In the genomic region with DNA sequence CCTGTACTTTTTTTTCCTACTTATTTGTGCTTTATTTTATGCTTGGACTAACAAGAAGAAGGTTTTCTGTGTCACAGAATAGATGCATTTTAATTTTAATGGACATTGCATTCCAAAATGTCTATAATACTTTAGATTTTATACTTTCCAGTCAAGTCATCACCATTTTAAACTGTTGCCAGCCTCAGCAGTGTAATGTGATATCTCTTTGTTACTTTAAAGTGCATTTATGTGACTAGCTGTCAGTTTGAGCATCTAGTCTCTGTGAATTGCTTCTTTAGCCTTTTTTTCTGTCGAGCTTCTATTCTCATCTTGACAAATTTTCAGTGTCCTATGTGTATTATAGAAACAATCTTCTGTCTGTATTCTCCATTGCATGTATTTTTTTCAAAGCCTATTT, we compare ENCODE assay signal across 19 cellular contexts.
DNase-seq lines count a peak whose midpoint lies in the region; ATAC-seq and TF ChIP-seq lines count a peak whose summit lies in the region.
"Had no signal": no experiment of that assay in that cellular context is flagged by ENCODE, and none has a peak within 500 bp of the region (broad histone marks: within the 10 kb centered on the region; RNA-seq: fewer than 3 reads in every experiment).

No MANE protein-coding gene starts in this region.

- no peaks in the 10 kb centered on the region for H3K27me3 Mint-ChIP-seq in nephron (ENCODE audit: low read depth)
- H3K27me3 Mint-ChIP-seq: CD4-positive, alpha-beta T cell had no signal

- TF ChIP-seq CTCF in IMR-90 (conservative IDR thresholded peaks at IDR 0.05; ENCODE audit: low read depth, low read length) (no peak), SK-N-SH (IDR thresholded peaks at IDR 0.05) (no peak), nephron (IDR thresholded peaks at IDR 0.05; ENCODE audit: unreplicated experiment in 3 of 3) (no peak)

- no peak overlapping the region for H4K8ac ChIP-seq in IMR-90 (ENCODE audit: low read depth in 2 of 2, low read length in 2 of 2)

- H3K4me1 Mint-ChIP-seq in nephron = peaks cover 10% of the 10 kb centered on the region

- no peak overlapping the region for H2AK9ac ChIP-seq in IMR-90 (replicated peaks; ENCODE audit: low read depth, low read length, poor library complexity)

- TF ChIP-seq POLR2A in IMR-90 (IDR thresholded peaks at IDR 0.05; ENCODE audit: low read depth, low read length) = no peak

- H3K9me3 ChIP-seq in GM23248 (ENCODE audit: low read depth) (no peaks in the 10 kb centered on the region), IMR-90 (ENCODE audit: control insufficient read depth, insufficient read depth, low read length) (no peaks in the 10 kb centered on the region), SK-N-SH (no peaks in the 10 kb centered on the region)
- H3K9me3 ChIP-seq: BE2C had no signal

- H3K36me3 ChIP-seq in GM23248 (ENCODE audit: low read depth) = no peaks in the 10 kb centered on the region
- H3K36me3 ChIP-seq in IMR-90 (ENCODE audit: control insufficient read depth, insufficient read depth, low read length) = no peaks in the 10 kb centered on the region
- H3K36me3 ChIP-seq in SK-N-SH (replicated peaks in 1 of 2; ENCODE audit: control insufficient read depth in 1 of 2, insufficient read depth in 2 of 2, low read length in 1 of 2) = no peaks in the 10 kb centered on the region
- H3K36me3 ChIP-seq: BE2C had no signal

- H3K79me2 ChIP-seq in GM23248 (ENCODE audit: insufficient read depth) (no peaks in the 10 kb centered on the region), SK-N-SH (ENCODE audit: insufficient read depth) (no peaks in the 10 kb centered on the region)

- TF ChIP-seq RAD21 in IMR-90 (IDR thresholded peaks at IDR 0.05; ENCODE audit: low read length) (no peak), SK-N-SH (IDR thresholded peaks at IDR 0.05; ENCODE audit: low read length) (no peak)

- no peak overlapping the region for H3K4ac ChIP-seq in IMR-90 (ENCODE audit: low read depth, low read length)

- H3K4me2 ChIP-seq in GM23248 (ENCODE audit: unreplicated experiment) = no peak overlapping the region
- no peak overlapping the region for H3K4me2 ChIP-seq in IMR-90 (ENCODE audit: low read depth, low read length)
- no peak overlapping the region for H3K4me2 ChIP-seq in SK-N-SH

- no peaks in the 10 kb centered on the region for H3K9me3 Mint-ChIP-seq in nephron
- H3K9me3 Mint-ChIP-seq: CD4-positive, alpha-beta T cell had no signal

- no peak for TF ChIP-seq EP300 in SK-N-SH (IDR thresholded peaks at IDR 0.05; ENCODE audit: borderline replicate concordance in 1 of 2, low read depth in 1 of 2, low read length in 1 of 2)

- H3K23ac ChIP-seq in IMR-90 (ENCODE audit: low read depth, low read length) = no peak overlapping the region

- H3K4me3 Mint-ChIP-seq in nephron = no peak overlapping the region
- H3K4me3 Mint-ChIP-seq: CD4-positive, alpha-beta T cell had no signal

- no peak overlapping the region for H4K91ac ChIP-seq in IMR-90 (ENCODE audit: insufficient read depth, low read depth, low read length)

- no peak overlapping the region for H2BK120ac ChIP-seq in IMR-90 (ENCODE audit: low read depth, low read length)

- in situ Hi-C loops in GM23248 (cut with MboI) = no loop called here
- in situ Hi-C loops in IMR-90 (cut with MboI; ENCODE audit: low sequenced_read_pairs) = no loop called here

- no peak overlapping the region for H2BK20ac ChIP-seq in IMR-90 (ENCODE audit: low read depth, low read length)

- H3K4me1 ChIP-seq in GM23248 (ENCODE audit: insufficient read depth) (no peaks in the 10 kb centered on the region), IMR-90 (ENCODE audit: control insufficient read depth, insufficient read depth, low read length) (no peaks in the 10 kb centered on the region), SK-N-SH (ENCODE audit: control insufficient read depth in 1 of 2, insufficient read depth in 2 of 2, low read depth in 1 of 2, low read length in 1 of 2) (peaks cover 0 to 7% of the 10 kb centered on the region in 2 experiments; a peak in 3 of 4 replicates)

- no peaks in the 10 kb centered on the region for H3K27me3 ChIP-seq in GM23248 (replicated peaks; ENCODE audit: insufficient read depth)
- no peaks in the 10 kb centered on the region for H3K27me3 ChIP-seq in IMR-90 (ENCODE audit: control insufficient read depth, insufficient read depth, low read length)
- H3K27me3 ChIP-seq in SK-N-SH (ENCODE audit: insufficient read depth) = no peaks in the 10 kb centered on the region
- H3K27me3 ChIP-seq: BE2C had no signal

- H4K20me1 ChIP-seq in GM23248 (ENCODE audit: insufficient read depth) = no peaks in the 10 kb centered on the region
- no peaks in the 10 kb centered on the region for H4K20me1 ChIP-seq in IMR-90 (ENCODE audit: insufficient read depth, low read length)
- no peaks in the 10 kb centered on the region for H4K20me1 ChIP-seq in SK-N-SH (ENCODE audit: insufficient read depth)

- 0 out of 2 replicates have a peak overlapping the region, but pooled peaks have one; percentile 13 for H2AFZ ChIP-seq in GM23248
- H2AFZ ChIP-seq in IMR-90 (replicated peaks; ENCODE audit: low read length, poor library complexity) = no peak overlapping the region
- peak overlapping the region; percentile 2; the same call in 1 of the 2 replicates for H2AFZ ChIP-seq in SK-N-SH (ENCODE audit: low read depth)

- H3F3A ChIP-seq in GM23248 (ENCODE audit: insufficient read depth) = no peaks in the 10 kb centered on the region
- H3F3A ChIP-seq in SK-N-SH (replicated peaks; ENCODE audit: insufficient read depth) = no peaks in the 10 kb centered on the region

- H3K9ac ChIP-seq in GM23248 = no peak overlapping the region
- no peak overlapping the region for H3K9ac ChIP-seq in IMR-90 (ENCODE audit: low read depth, low read length)
- H3K9ac ChIP-seq in SK-N-SH = no peak overlapping the region

- H2AK5ac ChIP-seq in IMR-90 (ENCODE audit: low read depth, low read length) = no peak overlapping the region

- POLR2A ChIA-PET in IMR-90 (lab: Charles Lee; ENCODE audit: unreplicated experiment) = no interaction called here
- POLR2A ChIA-PET in SK-N-SH (lab: Yijun Ruan, JAX) = no interaction called here

- no peak overlapping the region for H3K14ac ChIP-seq in IMR-90 (replicated peaks; ENCODE audit: low read depth, low read length)

- CTCF ChIA-PET in IMR-90 (lab: Yijun Ruan, JAX) = no interaction called here
- CTCF ChIA-PET in SK-N-SH (lab: Yijun Ruan, JAX) = no interaction called here

- no peaks in the 10 kb centered on the region for H3K9me1 ChIP-seq in IMR-90 (ENCODE audit: insufficient read depth, low read length)

- no peak overlapping the region for H4K5ac ChIP-seq in IMR-90 (ENCODE audit: low read depth, low read length)

- dilution Hi-C loops in IMR-90 (cut with HindIII; ENCODE audit: low sequenced_read_pairs, unreplicated experiment) = no loop called here

- no peaks in the 10 kb centered on the region for H3K36me3 Mint-ChIP-seq in nephron (ENCODE audit: low read depth)

- no peak overlapping the region for H3K18ac ChIP-seq in IMR-90 (ENCODE audit: low read depth, low read length)

- no peak overlapping the region for H2BK5ac ChIP-seq in IMR-90 (ENCODE audit: low read depth, low read length, poor library complexity, severe bottlenecking)

- no peak overlapping the region for H2BK15ac ChIP-seq in IMR-90 (ENCODE audit: low read depth, low read length)

- no peaks in the 10 kb centered on the region for H3K79me1 ChIP-seq in IMR-90 (ENCODE audit: low read depth in 1 of 2, low read length in 2 of 2)

- intact Hi-C loops in IMR-90 (cut with micrococcal nuclease) = no loop called here

- BruUV-seq in IMR-90 (replicated peaks; lab: Mats Ljungman, UMichigan) = no TSS peak

- H3K4me3 ChIP-seq in GM23248 (no peak overlapping the region), IMR-90 (ENCODE audit: insufficient read depth, low read depth, low read length) (no peak overlapping the region), SK-N-SH (ENCODE audit: low read depth in 2 of 2, low read length in 1 of 2) (no peak overlapping the region)
- H3K4me3 ChIP-seq: GM12878 had no signal

- H3K27ac ChIP-seq in GM23248 (no peak overlapping the region), IMR-90 (ENCODE audit: insufficient read depth, low read length) (no peak overlapping the region), SK-N-SH (ENCODE audit: low read depth in 2 of 2, low read length in 1 of 2) (no peak overlapping the region)

- WGBS in GM23248 (ENCODE audit: low coverage in 1 of 2, low lambda C conversion rate in 2 of 2, missing lambda C conversion rate in 2 of 2), 2 experiments = 61 to 79% methylated on average over 1 of the region's 1 CpG
- no CpG with 5 or more reads among the region's 1 CpG for WGBS in IMR-90 (ENCODE audit: extremely low coverage in 2 of 2, insufficient read length in 1 of 2), 2 experiments
- WGBS in SK-N-SH (ENCODE audit: low lambda C conversion rate) = 56% methylated on average over 1 of the region's 1 CpG

- peak overlapping the region in 2 of 3 experiments; percentile 1 to 2 for H3K27ac Mint-ChIP-seq in nephron
- H3K27ac Mint-ChIP-seq: CD4-positive, alpha-beta T cell had no signal

- ATAC-seq in IMR-90 (ENCODE audit: low read depth) (no peak), GM19463 (IDR thresholded peaks at IDR 0.05; ENCODE audit: unreplicated experiment) (no peak)
- ATAC-seq: GM12878 had no signal

- H3K9me2 ChIP-seq in GM23248 (ENCODE audit: insufficient read depth) (no peaks in the 10 kb centered on the region), SK-N-SH (no peaks in the 10 kb centered on the region)

- DNase-seq in GM23248 (no peak), IMR-90 (peak; percentile 17), SK-N-SH (no peak), NCI-H1436 treated with DMSO at 0.1 percent for 48 hours (lab: John Stamatoyannopoulos, UW) (no peak), NCI-H1048 (lab: John Stamatoyannopoulos, UW) (no peak)
- DNase-seq: BE2C; Calu3; CD4-positive, alpha-beta T cell; DND-41; GDM1; HCEC 1CT; KG1; NCI-H1930; NCI-H226; NCI-H524 treated with DMSO at 0.1 percent for 48 hours; RPMI8226 had no signal

- H3K56ac ChIP-seq in IMR-90 (ENCODE audit: extremely low read depth, insufficient read depth, low read length) = no peak overlapping the region

TF ChIP-seq in IMR-90, 13 proteins besides CTCF, POLR2A, EP300 and RAD21 (continues in another document):
- TF ChIP-seq BHLHE40 (IDR thresholded peaks at IDR 0.05; ENCODE audit: low read depth, low read length) (no peak), MAFK (IDR thresholded peaks at IDR 0.05; ENCODE audit: low read depth, low read length) (no peak)

TF ChIP-seq in SK-N-SH, 30 proteins besides CTCF, POLR2A, EP300 and RAD21 (continues in another document):
- TF ChIP-seq, protein P1, sequence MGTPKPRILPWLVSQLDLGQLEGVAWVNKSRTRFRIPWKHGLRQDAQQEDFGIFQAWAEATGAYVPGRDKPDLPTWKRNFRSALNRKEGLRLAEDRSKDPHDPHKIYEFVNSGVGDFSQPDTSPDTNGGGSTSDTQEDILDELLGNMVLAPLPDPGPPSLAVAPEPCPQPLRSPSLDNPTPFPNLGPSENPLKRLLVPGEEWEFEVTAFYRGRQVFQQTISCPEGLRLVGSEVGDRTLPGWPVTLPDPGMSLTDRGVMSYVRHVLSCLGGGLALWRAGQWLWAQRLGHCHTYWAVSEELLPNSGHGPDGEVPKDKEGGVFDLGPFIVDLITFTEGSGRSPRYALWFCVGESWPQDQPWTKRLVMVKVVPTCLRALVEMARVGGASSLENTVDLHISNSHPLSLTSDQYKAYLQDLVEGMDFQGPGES (IDR thresholded peaks at IDR 0.05; ENCODE audit: low read depth, low read length) = no peak
- TF ChIP-seq NRF1 (IDR thresholded peaks at IDR 0.05; ENCODE audit: low read depth, low read length) (no peak), SMC3 (IDR thresholded peaks at IDR 0.05; ENCODE audit: low read depth, low read length) (no peak), SIN3A (IDR thresholded peaks at IDR 0.05; ENCODE audit: borderline replicate concordance, low read depth, low read length) (no peak)
